1 cellular context compared by ENCODE assay signal in genomic region chr10:89301231-89301630, GRCh38.
TF ChIP-seq lines count a peak whose summit lies in the region.

No MANE protein-coding gene starts in this region.

TF ChIP-seq in HepG2, 621 proteins besides CTCF, POLR2A, EP300 and RAD21:
- no peak for TF ChIP-seq PHF21A (CRISPR knock-in tag; IDR thresholded peaks at IDR 0.05)
- peak; percentile 47; the same call in 1 of the 2 replicates for TF ChIP-seq ZNF263 (CRISPR knock-in tag; IDR thresholded peaks at IDR 0.05)
- TF ChIP-seq TEAD3 (CRISPR knock-in tag; optimal IDR thresholded peaks at IDR 0.05; ENCODE audit: borderline replicate concordance): peak; percentile 6
